12 cellular contexts compared by ENCODE assay signal in genomic region chr20:1841554-1842140, GRCh38. TPM values are rescaled to one million over a fixed set of nuclear protein-coding genes. Genes with fewer than 3 reads are reported as not detected.
DNase-seq lines count a peak whose midpoint lies in the region; ATAC-seq and FAIRE-seq lines count a peak whose summit lies in the region.
"Had no signal": no experiment of that assay in that cellular context is flagged by ENCODE, and none has a peak within 500 bp of the region (broad histone marks: within the 10 kb centered on the region; RNA-seq: fewer than 3 reads in every experiment).

No MANE protein-coding gene starts in this region.

- H3K27ac Mint-ChIP-seq in stimulated activated memory B cell treated with anti-CD40 and anti-IgM and Interleukin-4, amounts not matched to agents 10 μg/mL and 1 μg/mL and 100 μg/mL, for 72 hours, result no peak overlapping the region
- H3K27ac Mint-ChIP-seq: WTC11 had no signal

- no peak overlapping the region for H3K9ac ChIP-seq in mesendoderm (ENCODE audit: low read length)

- H2BK120ac ChIP-seq in mesendoderm (ENCODE audit: low read depth, low read length), result no peak overlapping the region

- H3K36me3 Mint-ChIP-seq in stimulated activated memory B cell treated with anti-CD40 and anti-IgM and Interleukin-4, amounts not matched to agents 10 μg/mL and 1 μg/mL and 100 μg/mL, for 72 hours, result peaks cover 2% of the 10 kb centered on the region
- H3K36me3 Mint-ChIP-seq: WTC11 had no signal

- H3K27me3 ChIP-seq in mesendoderm (ENCODE audit: insufficient read depth, low read length, poor library complexity), result no peaks in the 10 kb centered on the region

- H3K9me3 Mint-ChIP-seq in stimulated activated memory B cell treated with anti-CD40 and anti-IgM and Interleukin-4, amounts not matched to agents 10 μg/mL and 1 μg/mL and 100 μg/mL, for 72 hours, result peaks cover 4% of the 10 kb centered on the region
- H3K9me3 Mint-ChIP-seq: WTC11 had no signal

- no peak overlapping the region for H3K56ac ChIP-seq in mesendoderm (ENCODE audit: low read length)

- WGBS in mesendoderm (ENCODE audit: extremely low coverage, insufficient coverage, low lambda C conversion rate), result no CpG with 5 or more reads among the region's 6 CpGs

- intact Hi-C loops in left cardiac atrium (cut with DNase I) (no loop called here), cardiac septum (cut with DNase I) (no loop called here)

- ATAC-seq in left cardiac atrium (peak; percentile 23 to 70), HG03159 (IDR thresholded peaks at IDR 0.05; ENCODE audit: unreplicated experiment) (no peak)
- ATAC-seq in stimulated activated memory B cell treated with anti-CD40 and anti-IgM and Interleukin-4, amounts not matched to agents 10 μg/mL and 1 μg/mL and 100 μg/mL, for 72 hours, result no peak

- H3K4me3 ChIP-seq in mesendoderm (ENCODE audit: low read length), result no peak overlapping the region

- H2BK15ac ChIP-seq in mesendoderm (replicated peaks; ENCODE audit: low read depth), result no peak overlapping the region

- H3K79me1 ChIP-seq in mesendoderm (ENCODE audit: low read length), result no peaks in the 10 kb centered on the region

- no peak overlapping the region for H2AK5ac ChIP-seq in mesendoderm (ENCODE audit: low read length)

- H4K5ac ChIP-seq in mesendoderm (ENCODE audit: low read length), result no peak overlapping the region

- H3K4me2 ChIP-seq in mesendoderm (ENCODE audit: low read length), result no peak overlapping the region

- peak overlapping the region; percentile 37 for H3K27ac ChIP-seq in mesendoderm (ENCODE audit: low read depth, low read length)

- no peaks in the 10 kb centered on the region for H3K79me2 ChIP-seq in mesendoderm (ENCODE audit: control insufficient read depth, insufficient read depth, low read length)

- no peak overlapping the region for H3K4ac ChIP-seq in mesendoderm (ENCODE audit: low read depth, low read length)

- H3K36me3 ChIP-seq in mesendoderm (ENCODE audit: control insufficient read depth, insufficient read depth, low read length), result no peaks in the 10 kb centered on the region

- no peak overlapping the region for H3K23ac ChIP-seq in mesendoderm (ENCODE audit: low read length)

- peak; percentile 17 for FAIRE-seq in urothelium cell line (lab: Jason Lieb, UNC)

- no peak overlapping the region for H3K4me3 Mint-ChIP-seq in stimulated activated memory B cell treated with anti-CD40 and anti-IgM and Interleukin-4, amounts not matched to agents 10 μg/mL and 1 μg/mL and 100 μg/mL, for 72 hours
- H3K4me3 Mint-ChIP-seq: WTC11 had no signal

- H3K4me1 Mint-ChIP-seq in stimulated activated memory B cell treated with anti-CD40 and anti-IgM and Interleukin-4, amounts not matched to agents 10 μg/mL and 1 μg/mL and 100 μg/mL, for 72 hours, result peaks cover 43% of the 10 kb centered on the region

- H4K8ac ChIP-seq in mesendoderm (ENCODE audit: low read depth, low read length), result no peak overlapping the region

- no peak for DNase-seq in left cardiac atrium
- DNase-seq in cardiac septum (ENCODE audit: low spot score), result no peak
- peak; percentile 38 for DNase-seq in cerebellar cortex (ENCODE audit: low spot score)
- no peak for DNase-seq in mesendoderm
- DNase-seq in urothelium cell line (ENCODE audit: low spot score), result no peak
- DNase-seq in NCI-H2196 (lab: John Stamatoyannopoulos, UW; ENCODE audit: unreplicated experiment), result no peak
- DNase-seq: activated effector memory CD4-positive, alpha-beta T cell treated with Interleukin-2 at 50 U/mL for 16 hours; dermis blood vessel endothelial cell; NCI-H1694 had no signal

- H3K27me3 Mint-ChIP-seq in stimulated activated memory B cell treated with anti-CD40 and anti-IgM and Interleukin-4, amounts not matched to agents 10 μg/mL and 1 μg/mL and 100 μg/mL, for 72 hours, result no peaks in the 10 kb centered on the region

- H3K4me1 ChIP-seq in mesendoderm (ENCODE audit: control insufficient read depth, low read depth, low read length), result peaks cover 9% of the 10 kb centered on the region

- no peak overlapping the region for H3K18ac ChIP-seq in mesendoderm (ENCODE audit: low read length)

- H2BK5ac ChIP-seq in mesendoderm (ENCODE audit: low read length), result no peak overlapping the region

RNA-seq across cellular contexts. Expression of gene SIRPA, which starts 53.6 kb away (rescaled TPM):
- 10 to 100 TPM; 38.4 to 46.2 TPM for total RNA-seq in left cardiac atrium
- total RNA-seq in cardiac septum, result 45.8 TPM
- 3.3 TPM for polyA plus RNA-seq in mesendoderm (2013, experiment 1 of 2)
- polyA plus RNA-seq in mesendoderm (2013, experiment 2 of 2), result 3.5 TPM

Comparison
In these comparisons a context has a peak if more than half of its experiments do, and no peak if none do; other contexts are left out.
1. ATAC-seq: peak in left cardiac atrium (2 of 2); none in stimulated activated memory B cell treated with anti-CD40 and anti-IgM and Interleukin-4, amounts not matched to agents 10 μg/mL and 1 μg/mL and 100 μg/mL, for 72 hours (single experiment) and HG03159 (single experiment).